In genomic region chr7:27992092-27992491, GRCh38 we compare ENCODE assay signal across 1 cellular context.
A peak's percentile ranks its signal among the peaks of the same experiment; 100 is the strongest.
TF ChIP-seq lines count a peak whose summit lies in the region.

No MANE protein-coding gene starts in this region.

TF ChIP-seq in HEK293, 187 proteins besides CTCF, POLR2A, EP300 and RAD21 (continued from another document):
- 0 out of 2 replicates have a peak, but pooled peaks have one; percentile 27 for TF ChIP-seq ZBTB44 (tag by site-specific recombination; IDR thresholded peaks at IDR 0.05)
- TF ChIP-seq, protein P1, sequence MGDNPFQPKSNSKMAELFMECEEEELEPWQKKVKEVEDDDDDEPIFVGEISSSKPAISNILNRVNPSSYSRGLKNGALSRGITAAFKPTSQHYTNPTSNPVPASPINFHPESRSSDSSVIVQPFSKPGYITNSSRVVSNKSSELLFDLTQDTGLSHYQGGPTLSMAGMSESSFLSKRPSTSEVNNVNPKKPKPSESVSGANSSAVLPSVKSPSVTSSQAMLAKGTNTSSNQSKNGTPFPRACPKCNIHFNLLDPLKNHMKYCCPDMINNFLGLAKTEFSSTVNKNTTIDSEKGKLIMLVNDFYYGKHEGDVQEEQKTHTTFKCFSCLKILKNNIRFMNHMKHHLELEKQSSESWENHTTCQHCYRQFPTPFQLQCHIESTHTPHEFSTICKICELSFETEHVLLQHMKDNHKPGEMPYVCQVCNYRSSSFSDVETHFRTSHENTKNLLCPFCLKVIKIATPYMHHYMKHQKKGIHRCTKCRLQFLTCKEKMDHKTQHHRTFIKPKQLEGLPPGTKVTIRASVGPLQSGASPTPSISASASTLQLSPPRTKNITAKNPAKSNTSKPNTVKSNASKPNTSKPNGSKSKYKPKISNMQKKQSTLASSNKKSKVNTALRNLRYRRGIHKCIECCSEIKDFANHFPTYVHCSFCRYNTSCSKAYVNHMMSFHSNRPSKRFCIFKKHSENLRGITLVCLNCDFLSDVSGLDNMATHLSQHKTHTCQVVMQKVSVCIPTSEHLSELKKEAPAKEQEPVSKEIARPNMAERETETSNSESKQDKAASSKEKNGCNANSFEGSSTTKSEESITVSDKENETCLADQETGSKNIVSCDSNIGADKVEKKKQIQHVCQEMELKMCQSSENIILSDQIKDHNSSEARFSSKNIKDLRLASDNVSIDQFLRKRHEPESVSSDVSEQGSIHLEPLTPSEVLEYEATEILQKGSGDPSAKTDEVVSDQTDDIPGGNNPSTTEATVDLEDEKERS (tag by site-specific recombination; IDR thresholded peaks at IDR 0.05): no peak
